In the genomic region with DNA sequence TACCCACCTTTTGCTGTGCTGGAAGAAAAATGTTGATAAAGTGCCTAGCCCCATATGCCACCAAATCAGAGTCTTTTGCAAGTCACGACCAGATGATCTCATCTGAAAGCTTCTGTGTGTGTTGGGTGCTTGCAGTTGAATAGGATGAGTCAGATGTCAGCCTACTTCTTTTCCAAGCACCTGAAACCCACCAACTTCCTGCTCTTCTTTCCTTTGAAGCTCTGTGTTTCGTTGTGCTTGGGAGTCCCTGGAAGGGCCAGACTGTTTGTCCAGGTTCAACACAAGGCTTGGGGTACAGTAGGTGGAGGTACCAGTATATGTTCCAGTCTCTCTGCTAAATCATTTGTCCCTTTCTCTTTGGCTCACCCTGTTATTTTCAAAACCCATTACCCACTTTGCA, we compare ENCODE assay signal across 8 cellular contexts. TPM values are rescaled to one million over a fixed set of nuclear protein-coding genes. Genes with fewer than 3 reads are reported as not detected.
DNase-seq lines count a peak whose midpoint lies in the region; ATAC-seq and TF ChIP-seq lines count a peak whose summit lies in the region.

No MANE protein-coding gene starts in this region.

- DNase-seq in SK-N-SH (no peak), M059J (ENCODE audit: low read depth) (peak; percentile 79), choroid plexus epithelial cell (ENCODE audit: low read depth) (peak; percentile 58), renal cortical epithelial cell (ENCODE audit: low read depth) (peak; percentile 89), SJCRH30 (no peak), GM19238 (ENCODE audit: insufficient read length, low spot score) (no peak)

- no peak for TF ChIP-seq RAD21 in SK-N-SH (IDR thresholded peaks at IDR 0.05; ENCODE audit: low read length)

- TF ChIP-seq CTCF in SK-N-SH (IDR thresholded peaks at IDR 0.05) = no peak
- TF ChIP-seq CTCF in choroid plexus epithelial cell (conservative IDR thresholded peaks at IDR 0.05; ENCODE audit: low read depth, low read length) = no peak

- peaks cover 21 to 30% of the 10 kb centered on the region in 2 experiments; a peak in 3 of 4 replicates for H3K4me1 ChIP-seq in SK-N-SH (ENCODE audit: control insufficient read depth in 1 of 2, insufficient read depth in 2 of 2, low read depth in 1 of 2, low read length in 1 of 2)
- peaks cover 30% of the 10 kb centered on the region for H3K4me1 ChIP-seq in SJCRH30

- H3K36me3 ChIP-seq in SK-N-SH (replicated peaks in 1 of 2; ENCODE audit: control insufficient read depth in 1 of 2, insufficient read depth in 2 of 2, low read length in 1 of 2) (no peaks in the 10 kb centered on the region), SJCRH30 (no peaks in the 10 kb centered on the region)

- no peak overlapping the region; a peak in 1 of 4 replicates for H3K4me3 ChIP-seq in SK-N-SH (ENCODE audit: low read depth in 2 of 2, low read length in 1 of 2)
- H3K4me3 ChIP-seq in choroid plexus epithelial cell (ENCODE audit: low read depth, low read length) = no peak overlapping the region
- H3K4me3 ChIP-seq in SJCRH30 = no peak overlapping the region

- H3K4me2 ChIP-seq in SK-N-SH = peak overlapping the region; percentile 27; the same call in 1 of the 2 replicates

- TF ChIP-seq EP300 in SK-N-SH (IDR thresholded peaks at IDR 0.05; ENCODE audit: borderline replicate concordance in 1 of 2, low read depth in 1 of 2, low read length in 1 of 2) = peak in 1 of 2 experiments; percentile 40; a peak in 1 of 4 replicates

- no peaks in the 10 kb centered on the region for H4K20me1 ChIP-seq in SK-N-SH (ENCODE audit: insufficient read depth)

- H3F3A ChIP-seq in SK-N-SH (replicated peaks; ENCODE audit: insufficient read depth) = peaks cover 4% of the 10 kb centered on the region

- H3K79me2 ChIP-seq in SK-N-SH (ENCODE audit: insufficient read depth) = no peaks in the 10 kb centered on the region

- no peaks in the 10 kb centered on the region for H3K9me3 ChIP-seq in SK-N-SH
- H3K9me3 ChIP-seq in SJCRH30 (replicated peaks) = no peaks in the 10 kb centered on the region

- H2AFZ ChIP-seq in SK-N-SH (ENCODE audit: low read depth) = no peak overlapping the region

- ATAC-seq in SK-N-SH treated with all-trans-retinoic acid at 6 μM for 48 hours = no peak
- no peak for ATAC-seq in GM19467 (IDR thresholded peaks at IDR 0.05; ENCODE audit: unreplicated experiment)

- H3K9me2 ChIP-seq in SK-N-SH = no peaks in the 10 kb centered on the region

- H3K9ac ChIP-seq in SK-N-SH = no peak overlapping the region

- peak overlapping the region in 1 of 2 experiments; percentile 14; a peak in 1 of 4 replicates for H3K27ac ChIP-seq in SK-N-SH (ENCODE audit: low read depth in 2 of 2, low read length in 1 of 2)
- H3K27ac ChIP-seq in SJCRH30 = no peak overlapping the region

- POLR2A ChIA-PET in SK-N-SH (lab: Yijun Ruan, JAX) = interaction anchor here (1.0 kb wide), 1 partner anchor 192 kb away, joined by 3 read pairs; no protein-coding TSS in a partner anchor

- WGBS in SK-N-SH (ENCODE audit: low lambda C conversion rate) = 18% methylated on average over 2 of the region's 2 CpGs

- H3K27me3 ChIP-seq in SK-N-SH (ENCODE audit: insufficient read depth) = no peaks in the 10 kb centered on the region
- no peaks in the 10 kb centered on the region for H3K27me3 ChIP-seq in SJCRH30

- CTCF ChIA-PET in SK-N-SH (lab: Yijun Ruan, JAX) = interaction anchor here (0.7 to 1.3 kb wide), 3 partner anchors 11 to 297 kb away, joined by 3 to 8 read pairs (median 4); no protein-coding TSS in a partner anchor

TF ChIP-seq in SK-N-SH, 30 proteins besides CTCF, POLR2A, EP300 and RAD21 (continues in another document):
- no peak for TF ChIP-seq POLR2AphosphoS5 (IDR thresholded peaks at IDR 0.05; ENCODE audit: low read depth, low read length)
- no peak for TF ChIP-seq MEF2A (IDR thresholded peaks at IDR 0.05; ENCODE audit: borderline replicate concordance, low read depth)
- TF ChIP-seq, protein P1, sequence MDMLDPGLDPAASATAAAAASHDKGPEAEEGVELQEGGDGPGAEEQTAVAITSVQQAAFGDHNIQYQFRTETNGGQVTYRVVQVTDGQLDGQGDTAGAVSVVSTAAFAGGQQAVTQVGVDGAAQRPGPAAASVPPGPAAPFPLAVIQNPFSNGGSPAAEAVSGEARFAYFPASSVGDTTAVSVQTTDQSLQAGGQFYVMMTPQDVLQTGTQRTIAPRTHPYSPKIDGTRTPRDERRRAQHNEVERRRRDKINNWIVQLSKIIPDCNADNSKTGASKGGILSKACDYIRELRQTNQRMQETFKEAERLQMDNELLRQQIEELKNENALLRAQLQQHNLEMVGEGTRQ (IDR thresholded peaks at IDR 0.05; ENCODE audit: borderline replicate concordance, low read depth, low read length) = no peak
- TF ChIP-seq MXI1 (IDR thresholded peaks at IDR 0.05; ENCODE audit: low read depth, low read length) = no peak
- TF ChIP-seq NRF1 (IDR thresholded peaks at IDR 0.05; ENCODE audit: low read depth, low read length) = no peak
- peak; percentile 49 for TF ChIP-seq TCF12 (IDR thresholded peaks at IDR 0.05)
- no peak for TF ChIP-seq GATA2 (CRISPR knock-in tag; IDR thresholded peaks at IDR 0.05)
- no peak for TF ChIP-seq RCOR1 (IDR thresholded peaks at IDR 0.05; ENCODE audit: low read length)
- no peak for TF ChIP-seq GABPA (IDR thresholded peaks at IDR 0.05; ENCODE audit: low read depth)

TF ChIP-seq in SK-N-SH treated with all-trans-retinoic acid at 6 μM for 48 hours, 23 proteins besides CTCF, POLR2A, EP300 and RAD21 (continues in another document):
- TF ChIP-seq ZFP3 (CRISPR knock-in tag; IDR thresholded peaks at IDR 0.05) = no peak
- no peak for TF ChIP-seq BACH2 (CRISPR knock-in tag; IDR thresholded peaks at IDR 0.05; ENCODE audit: borderline replicate concordance)
- TF ChIP-seq CSDC2 (CRISPR knock-in tag; IDR thresholded peaks at IDR 0.05) = no peak
- TF ChIP-seq SNAI2 (CRISPR knock-in tag; IDR thresholded peaks at IDR 0.05) = no peak
- TF ChIP-seq RARB (CRISPR knock-in tag; IDR thresholded peaks at IDR 0.05) = no peak
- TF ChIP-seq ZNF8 (CRISPR knock-in tag; IDR thresholded peaks at IDR 0.05) = no peak
- TF ChIP-seq, protein P2, sequence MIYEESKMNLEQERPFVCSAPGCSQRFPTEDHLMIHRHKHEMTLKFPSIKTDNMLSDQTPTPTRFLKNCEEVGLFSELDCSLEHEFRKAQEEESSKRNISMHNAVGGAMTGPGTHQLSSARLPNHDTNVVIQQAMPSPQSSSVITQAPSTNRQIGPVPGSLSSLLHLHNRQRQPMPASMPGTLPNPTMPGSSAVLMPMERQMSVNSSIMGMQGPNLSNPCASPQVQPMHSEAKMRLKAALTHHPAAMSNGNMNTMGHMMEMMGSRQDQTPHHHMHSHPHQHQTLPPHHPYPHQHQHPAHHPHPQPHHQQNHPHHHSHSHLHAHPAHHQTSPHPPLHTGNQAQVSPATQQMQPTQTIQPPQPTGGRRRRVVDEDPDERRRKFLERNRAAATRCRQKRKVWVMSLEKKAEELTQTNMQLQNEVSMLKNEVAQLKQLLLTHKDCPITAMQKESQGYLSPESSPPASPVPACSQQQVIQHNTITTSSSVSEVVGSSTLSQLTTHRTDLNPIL (CRISPR knock-in tag; IDR thresholded peaks at IDR 0.05; ENCODE audit: low read depth) = no peak
- TF ChIP-seq TCF4 (CRISPR knock-in tag; IDR thresholded peaks at IDR 0.05; ENCODE audit: borderline replicate concordance) = no peak
- TF ChIP-seq, protein P3, sequence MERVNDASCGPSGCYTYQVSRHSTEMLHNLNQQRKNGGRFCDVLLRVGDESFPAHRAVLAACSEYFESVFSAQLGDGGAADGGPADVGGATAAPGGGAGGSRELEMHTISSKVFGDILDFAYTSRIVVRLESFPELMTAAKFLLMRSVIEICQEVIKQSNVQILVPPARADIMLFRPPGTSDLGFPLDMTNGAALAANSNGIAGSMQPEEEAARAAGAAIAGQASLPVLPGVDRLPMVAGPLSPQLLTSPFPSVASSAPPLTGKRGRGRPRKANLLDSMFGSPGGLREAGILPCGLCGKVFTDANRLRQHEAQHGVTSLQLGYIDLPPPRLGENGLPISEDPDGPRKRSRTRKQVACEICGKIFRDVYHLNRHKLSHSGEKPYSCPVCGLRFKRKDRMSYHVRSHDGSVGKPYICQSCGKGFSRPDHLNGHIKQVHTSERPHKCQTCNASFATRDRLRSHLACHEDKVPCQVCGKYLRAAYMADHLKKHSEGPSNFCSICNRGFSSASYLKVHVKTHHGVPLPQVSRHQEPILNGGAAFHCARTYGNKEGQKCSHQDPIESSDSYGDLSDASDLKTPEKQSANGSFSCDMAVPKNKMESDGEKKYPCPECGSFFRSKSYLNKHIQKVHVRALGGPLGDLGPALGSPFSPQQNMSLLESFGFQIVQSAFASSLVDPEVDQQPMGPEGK (CRISPR knock-in tag; IDR thresholded peaks at IDR 0.05; ENCODE audit: borderline replicate concordance) = no peak
- TF ChIP-seq OSR1 (CRISPR knock-in tag; IDR thresholded peaks at IDR 0.05) = no peak
- TF ChIP-seq, protein P4, sequence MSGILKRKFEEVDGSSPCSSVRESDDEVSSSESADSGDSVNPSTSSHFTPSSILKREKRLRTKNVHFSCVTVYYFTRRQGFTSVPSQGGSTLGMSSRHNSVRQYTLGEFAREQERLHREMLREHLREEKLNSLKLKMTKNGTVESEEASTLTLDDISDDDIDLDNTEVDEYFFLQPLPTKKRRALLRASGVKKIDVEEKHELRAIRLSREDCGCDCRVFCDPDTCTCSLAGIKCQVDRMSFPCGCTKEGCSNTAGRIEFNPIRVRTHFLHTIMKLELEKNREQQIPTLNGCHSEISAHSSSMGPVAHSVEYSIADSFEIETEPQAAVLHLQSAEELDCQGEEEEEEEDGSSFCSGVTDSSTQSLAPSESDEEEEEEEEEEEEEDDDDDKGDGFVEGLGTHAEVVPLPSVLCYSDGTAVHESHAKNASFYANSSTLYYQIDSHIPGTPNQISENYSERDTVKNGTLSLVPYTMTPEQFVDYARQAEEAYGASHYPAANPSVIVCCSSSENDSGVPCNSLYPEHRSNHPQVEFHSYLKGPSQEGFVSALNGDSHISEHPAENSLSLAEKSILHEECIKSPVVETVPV (CRISPR knock-in tag; IDR thresholded peaks at IDR 0.05) = no peak
- no peak for TF ChIP-seq ESRRG (CRISPR knock-in tag; IDR thresholded peaks at IDR 0.05)
- TF ChIP-seq ISL1 (CRISPR knock-in tag; IDR thresholded peaks at IDR 0.05) = no peak
- no peak for TF ChIP-seq ARNTL (CRISPR knock-in tag; IDR thresholded peaks at IDR 0.05; ENCODE audit: borderline replicate concordance, low read depth)

RNA-seq across cellular contexts. Expression of a gene that starts 36.8 kb away (rescaled TPM):
- 6.9 and 7.3 TPM in 2 replicates for polyA plus RNA-seq in SK-N-SH (2012; rRNA removed)
- polyA plus RNA-seq in SK-N-SH (2012; cell fraction: cytosol; rRNA removed) = 9.2 and 9.5 TPM in 2 replicates
- polyA plus RNA-seq in SK-N-SH (2012; cell fraction: nucleus; rRNA removed) = 2.7 and 5.2 TPM in 2 replicates
- total RNA-seq in M059J (2014; rRNA removed; shearing (Covaris generic)) = 11.3 and 26.9 TPM in 2 replicates
- 18.9 and 25.4 TPM in 2 replicates for total RNA-seq in renal cortical epithelial cell
- 29.0 and 35.9 TPM in 2 replicates for total RNA-seq in SJCRH30 (2014; rRNA removed; shearing (Covaris generic))

Comparison
In these comparisons a context has a peak if more than half of its experiments do, and no peak if none do; other contexts are left out.
1. DNase-seq: peak in M059J (single experiment), choroid plexus epithelial cell (single experiment) and renal cortical epithelial cell (single experiment); none in SK-N-SH (single experiment), SJCRH30 (0 of 2) and GM19238 (single experiment).